Comparison of ENCODE assay signal across 1 cellular context in the genomic region with DNA sequence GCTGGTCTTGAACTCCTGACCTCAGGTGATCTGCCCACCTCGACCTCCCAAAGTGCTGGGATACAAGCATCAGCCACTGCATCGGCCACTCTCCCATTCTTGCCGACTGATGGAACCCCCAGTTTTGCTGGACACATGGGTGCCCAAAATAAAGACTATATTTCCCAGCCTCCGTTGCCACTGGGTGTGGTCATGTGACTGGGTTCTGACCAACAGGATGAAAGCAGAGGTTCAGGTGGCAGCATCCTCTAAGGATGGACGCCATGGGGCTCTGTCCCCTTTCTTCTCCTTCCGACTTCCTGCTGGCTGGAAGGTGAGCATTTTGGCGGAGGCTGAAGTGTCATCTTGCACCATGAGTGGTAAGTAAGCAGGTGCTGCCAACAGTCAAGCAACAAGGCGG.
A peak's percentile ranks its signal among the peaks of the same experiment; 100 is the strongest.
TF ChIP-seq lines count a peak whose summit lies in the region.

No MANE protein-coding gene starts in this region.

TF ChIP-seq in SK-N-SH, 30 proteins besides CTCF, POLR2A, EP300 and RAD21 (continued from another document):
- TF ChIP-seq, protein P1, sequence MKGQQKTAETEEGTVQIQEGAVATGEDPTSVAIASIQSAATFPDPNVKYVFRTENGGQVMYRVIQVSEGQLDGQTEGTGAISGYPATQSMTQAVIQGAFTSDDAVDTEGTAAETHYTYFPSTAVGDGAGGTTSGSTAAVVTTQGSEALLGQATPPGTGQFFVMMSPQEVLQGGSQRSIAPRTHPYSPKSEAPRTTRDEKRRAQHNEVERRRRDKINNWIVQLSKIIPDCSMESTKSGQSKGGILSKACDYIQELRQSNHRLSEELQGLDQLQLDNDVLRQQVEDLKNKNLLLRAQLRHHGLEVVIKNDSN (IDR thresholded peaks at IDR 0.05; ENCODE audit: borderline replicate concordance, low read depth) = 0 out of 2 replicates have a peak, but pooled peaks have one; percentile 46
